ENCODE assay signal across 37 cellular contexts in genomic region chr22:49685116-49685515, GRCh38.
"Had no signal": no experiment of that assay in that cellular context is flagged by ENCODE, and none has a peak within 500 bp of the region (broad histone marks: within the 10 kb centered on the region; RNA-seq: fewer than 3 reads in every experiment).

No MANE protein-coding gene starts in this region.

- DNase-seq: activated CD4-positive, alpha-beta memory T cell treated with anti-CD3 and anti-CD28 coated beads for 36 hours; activated CD4-positive, alpha-beta T cell treated with anti-CD3 and anti-CD28 coated beads for 36 hours; activated CD4-positive, alpha-beta T cell treated with anti-CD3 and anti-CD28 coated beads, Interleukin-2, amount 10 ng/mL, durations not matched to agents 24 days and 14 days; activated CD4-positive, CD25-positive, alpha-beta regulatory T cell; activated CD4-positive, CD25-positive, alpha-beta regulatory T cell treated with anti-CD3 and anti-CD28 coated beads, Interleukin-2, amount 50 U/mL, for 72 hours; activated CD8-positive, alpha-beta memory T cell treated with anti-CD3 and anti-CD28 coated beads, Interleukin-2, amount 10 ng/mL, durations not matched to agents 7 days and 5 days; activated CD8-positive, alpha-beta memory T cell treated with anti-CD3 and anti-CD28 coated beads, Interleukin-2, amount 50 U/mL, for 4 hours; activated CD8-positive, alpha-beta T cell treated with anti-CD3 and anti-CD28 coated beads, Interleukin-2, amount 10 ng/mL, durations not matched to agents 7 days and 5 days; activated gamma-delta T cell treated with Interleukin-2 at 50 U/mL for 16 hours; activated naive CD4-positive, alpha-beta T cell treated with anti-CD3 and anti-CD28 coated beads for 36 hours; activated naive CD8-positive, alpha-beta T cell treated with anti-CD3 and anti-CD28 coated beads for 36 hours; activated naive CD8-positive, alpha-beta T cell treated with anti-CD3 and anti-CD28 coated beads, Interleukin-2, amount 50 U/mL, for 24 hours; activated T-cell treated with anti-CD3 and anti-CD28 coated beads, Interleukin-2, amount 50 U/mL, for 1 hour; activated T-cell treated with anti-CD3 and anti-CD28 coated beads, Interleukin-2, amount 50 U/mL, for 48 hours; amygdala; aorta; body of pancreas; central memory CD4-positive, alpha-beta T cell; cerebellar nuclear complex; colonic mucosa; dorsolateral prefrontal cortex; effector memory CD4-positive, alpha-beta T cell; esophagus squamous epithelium; foreskin melanocyte; heart right ventricle; T-helper 1 cell; T-helper 17 cell; T1000; WERI-Rb-1 had no signal

- ATAC-seq: activated CD4-positive, alpha-beta T cell treated with anti-CD3 and anti-CD28 coated beads for 36 hours; activated CD8-positive, alpha-beta memory T cell treated with anti-CD3 and anti-CD28 coated beads, Interleukin-2, amount 10 ng/mL, durations not matched to agents 7 days and 5 days; activated CD8-positive, alpha-beta T cell treated with anti-CD3 and anti-CD28 coated beads, Interleukin-2, amount 10 ng/mL, durations not matched to agents 7 days and 5 days; activated naive CD8-positive, alpha-beta T cell treated with anti-CD3 and anti-CD28 coated beads, Interleukin-2, amount 50 U/mL, for 24 hours; body of pancreas; gastroesophageal sphincter; heart right ventricle; T-helper 17 cell had no signal

- H3K4me1 ChIP-seq: adrenal gland, body of pancreas, colonic mucosa, esophagus squamous epithelium, gastroesophageal sphincter, heart right ventricle had no signal

- H3K27me3 Mint-ChIP-seq: activated CD4-positive, alpha-beta T cell treated with anti-CD3 and anti-CD28 coated beads for 36 hours; activated naive CD4-positive, alpha-beta T cell treated with anti-CD3 and anti-CD28 coated beads, Interleukin-2, amount 50 U/mL, for 24 hours; activated naive CD8-positive, alpha-beta T cell treated with anti-CD3 and anti-CD28 coated beads, Interleukin-2, amount 50 U/mL, for 24 hours had no signal

- H3K4me3 ChIP-seq: adrenal gland, body of pancreas, colonic mucosa, dorsolateral prefrontal cortex, esophagus squamous epithelium, gastroesophageal sphincter, heart right ventricle had no signal

- H3K9me3 Mint-ChIP-seq: activated CD4-positive, alpha-beta memory T cell treated with anti-CD3 and anti-CD28 coated beads for 36 hours; activated CD4-positive, alpha-beta T cell treated with anti-CD3 and anti-CD28 coated beads, Interleukin-2, amount 10 ng/mL, durations not matched to agents 24 days and 14 days; activated naive CD4-positive, alpha-beta T cell treated with anti-CD3 and anti-CD28 coated beads for 36 hours; activated naive CD8-positive, alpha-beta T cell treated with anti-CD3 and anti-CD28 coated beads for 36 hours; activated naive CD8-positive, alpha-beta T cell treated with anti-CD3 and anti-CD28 coated beads, Interleukin-2, amount 50 U/mL, for 24 hours; activated T-helper 1 cell treated with anti-CD3 and anti-CD28 coated beads, Interleukin-12 subunit alpha, Interleukin-12 subunit beta, Interleukin-2, Interleukin-4 antibody, amounts not matched to agents 30 ng/mL and 10 ng/mL and 1 ng/mL, durations not matched to agents 14 hours and 24 hours and 36 hours; activated T-helper 2 cell treated with anti-CD3 and anti-CD28 coated beads, Interferon-gamma antibody, Interleukin-2, Interleukin-4, amounts not matched to agents 10 μg/mL and 5 μg/mL and 100 μg/mL, durations not matched to agents 14 hours and 24 hours and 36 hours; dendritic cell treated with granulocyte-macrophage colony-stimulating factor and Interleukin-4, amounts not matched to agents 40 ng/mL and 50 ng/mL, for 4 days; T-helper 2 cell treated with Interferon-gamma antibody and Interleukin-4, amounts not matched to agents 5 μg/mL and 100 μg/mL, for 36 hours had no signal

- H3K4me3 Mint-ChIP-seq: activated CD4-positive, alpha-beta memory T cell treated with anti-CD3 and anti-CD28 coated beads for 36 hours; activated CD4-positive, alpha-beta T cell treated with anti-CD3 and anti-CD28 coated beads for 36 hours; activated CD4-positive, alpha-beta T cell treated with anti-CD3 and anti-CD28 coated beads, Interleukin-2, amount 10 ng/mL, durations not matched to agents 24 days and 14 days; activated CD8-positive, alpha-beta memory T cell treated with anti-CD3 and anti-CD28 coated beads, Interleukin-2, amount 10 ng/mL, durations not matched to agents 7 days and 5 days; activated CD8-positive, alpha-beta T cell treated with anti-CD3 and anti-CD28 coated beads, Interleukin-2, amount 10 ng/mL, durations not matched to agents 7 days and 5 days; activated naive CD4-positive, alpha-beta T cell treated with anti-CD3 and anti-CD28 coated beads for 36 hours; activated naive CD4-positive, alpha-beta T cell treated with anti-CD3 and anti-CD28 coated beads, Interleukin-2, amount 50 U/mL, for 24 hours; activated naive CD8-positive, alpha-beta T cell treated with anti-CD3 and anti-CD28 coated beads for 36 hours; activated naive CD8-positive, alpha-beta T cell treated with anti-CD3 and anti-CD28 coated beads, Interleukin-2, amount 50 U/mL, for 24 hours; activated T-helper 1 cell treated with anti-CD3 and anti-CD28 coated beads, Interleukin-12 subunit alpha, Interleukin-12 subunit beta, Interleukin-2, Interleukin-4 antibody, amounts not matched to agents 30 ng/mL and 10 ng/mL and 1 ng/mL, durations not matched to agents 14 hours and 24 hours and 36 hours; dendritic cell treated with granulocyte-macrophage colony-stimulating factor and Interleukin-4, amounts not matched to agents 40 ng/mL and 50 ng/mL, for 4 days; T-helper 17 cell; T-helper 2 cell treated with Interferon-gamma antibody and Interleukin-4, amounts not matched to agents 5 μg/mL and 100 μg/mL, for 36 hours had no signal

- H3K27ac ChIP-seq: adrenal gland, body of pancreas, colonic mucosa, dorsolateral prefrontal cortex, epithelial cell of prostate, esophagus squamous epithelium, gastroesophageal sphincter, heart right ventricle, WERI-Rb-1 had no signal

- H3K4me1 Mint-ChIP-seq: activated CD4-positive, alpha-beta T cell treated with anti-CD3 and anti-CD28 coated beads for 36 hours; activated CD4-positive, alpha-beta T cell treated with anti-CD3 and anti-CD28 coated beads, Interleukin-2, amount 10 ng/mL, durations not matched to agents 24 days and 14 days; activated CD8-positive, alpha-beta memory T cell treated with anti-CD3 and anti-CD28 coated beads, Interleukin-2, amount 10 ng/mL, durations not matched to agents 7 days and 5 days; activated naive CD4-positive, alpha-beta T cell treated with anti-CD3 and anti-CD28 coated beads, Interleukin-2, amount 50 U/mL, for 24 hours; activated naive CD8-positive, alpha-beta T cell treated with anti-CD3 and anti-CD28 coated beads for 36 hours; activated naive CD8-positive, alpha-beta T cell treated with anti-CD3 and anti-CD28 coated beads, Interleukin-2, amount 50 U/mL, for 24 hours had no signal

- H3K27ac Mint-ChIP-seq: activated CD4-positive, alpha-beta memory T cell treated with anti-CD3 and anti-CD28 coated beads for 36 hours; activated CD4-positive, alpha-beta T cell treated with anti-CD3 and anti-CD28 coated beads for 36 hours; activated CD4-positive, alpha-beta T cell treated with anti-CD3 and anti-CD28 coated beads, Interleukin-2, amount 10 ng/mL, durations not matched to agents 24 days and 14 days; activated CD8-positive, alpha-beta memory T cell treated with anti-CD3 and anti-CD28 coated beads, Interleukin-2, amount 10 ng/mL, durations not matched to agents 7 days and 5 days; activated CD8-positive, alpha-beta T cell treated with anti-CD3 and anti-CD28 coated beads, Interleukin-2, amount 10 ng/mL, durations not matched to agents 7 days and 5 days; activated naive CD4-positive, alpha-beta T cell treated with anti-CD3 and anti-CD28 coated beads for 36 hours; activated naive CD4-positive, alpha-beta T cell treated with anti-CD3 and anti-CD28 coated beads, Interleukin-2, amount 50 U/mL, for 24 hours; activated naive CD8-positive, alpha-beta T cell treated with anti-CD3 and anti-CD28 coated beads for 36 hours; activated naive CD8-positive, alpha-beta T cell treated with anti-CD3 and anti-CD28 coated beads, Interleukin-2, amount 50 U/mL, for 24 hours; activated T-helper 1 cell treated with anti-CD3 and anti-CD28 coated beads, Interleukin-12 subunit alpha, Interleukin-12 subunit beta, Interleukin-2, Interleukin-4 antibody, amounts not matched to agents 30 ng/mL and 10 ng/mL and 1 ng/mL, durations not matched to agents 14 hours and 24 hours and 36 hours; activated T-helper 2 cell treated with anti-CD3 and anti-CD28 coated beads, Interferon-gamma antibody, Interleukin-2, Interleukin-4, amounts not matched to agents 10 μg/mL and 5 μg/mL and 100 μg/mL, durations not matched to agents 14 hours and 24 hours and 36 hours; dendritic cell treated with granulocyte-macrophage colony-stimulating factor and Interleukin-4, amounts not matched to agents 40 ng/mL and 50 ng/mL, for 4 days; T-helper 17 cell; T-helper 2 cell treated with Interferon-gamma antibody and Interleukin-4, amounts not matched to agents 5 μg/mL and 100 μg/mL, for 36 hours had no signal

- H3K36me3 ChIP-seq: adrenal gland, colonic mucosa, esophagus squamous epithelium, gastroesophageal sphincter, heart right ventricle, WERI-Rb-1 had no signal

- H3K36me3 Mint-ChIP-seq: activated CD4-positive, alpha-beta memory T cell treated with anti-CD3 and anti-CD28 coated beads for 36 hours; activated CD8-positive, alpha-beta memory T cell treated with anti-CD3 and anti-CD28 coated beads, Interleukin-2, amount 10 ng/mL, durations not matched to agents 7 days and 5 days; activated naive CD4-positive, alpha-beta T cell treated with anti-CD3 and anti-CD28 coated beads, Interleukin-2, amount 50 U/mL, for 24 hours; activated naive CD8-positive, alpha-beta T cell treated with anti-CD3 and anti-CD28 coated beads for 36 hours had no signal

- H3K9me3 ChIP-seq: adrenal gland, body of pancreas, colonic mucosa, esophagus squamous epithelium had no signal

- H3K27me3 ChIP-seq: colonic mucosa had no signal
